In genomic region chr18:48135436-48135966, GRCh38 we compare ENCODE assay signal across 11 cellular contexts.
A peak's percentile ranks its signal among the peaks of the same experiment; 100 is the strongest.
DNase-seq lines count a peak whose midpoint lies in the region; ATAC-seq, FAIRE-seq and TF ChIP-seq lines count a peak whose summit lies in the region.
"Had no signal": no experiment of that assay in that cellular context is flagged by ENCODE, and none has a peak within 500 bp of the region (broad histone marks: within the 10 kb centered on the region; RNA-seq: fewer than 3 reads in every experiment).

No MANE protein-coding gene starts in this region.

- no peaks in the 10 kb centered on the region for H4K20me1 ChIP-seq in keratinocyte (ENCODE audit: control insufficient read depth, extremely low read depth, insufficient read depth, low read length)

- ATAC-seq in HG03108 (IDR thresholded peaks at IDR 0.05; ENCODE audit: unreplicated experiment) (no peak), GM18511 (IDR thresholded peaks at IDR 0.05; ENCODE audit: unreplicated experiment) (no peak)

- TF ChIP-seq CTCF in ascending aorta (IDR thresholded peaks at IDR 0.05) (no peak), keratinocyte (optimal IDR thresholded peaks at IDR 0.05 in 1 of 3, IDR thresholded peaks at IDR 0.05 in 1 of 3, conservative IDR thresholded peaks at IDR 0.05 in 1 of 3; ENCODE audit: extremely low read depth in 1 of 3, insufficient read depth in 2 of 3, low read length in 3 of 3) (no peak)

- H3K36me3 ChIP-seq in HUES48 (ENCODE audit: control insufficient read depth, insufficient read depth, low read length) = no peaks in the 10 kb centered on the region
- H3K36me3 ChIP-seq in ascending aorta = no peaks in the 10 kb centered on the region
- H3K36me3 ChIP-seq in keratinocyte (ENCODE audit: control insufficient read depth in 2 of 2, extremely low read depth in 1 of 2, insufficient read depth in 2 of 2, low read length in 2 of 2) = no peaks in the 10 kb centered on the region
- H3K36me3 ChIP-seq: SJSA1 had no signal

- intact Hi-C loops in ascending aorta (cut with DNase I) = no loop called here
- intact Hi-C loops in posterior vena cava (cut with DNase I) = loop anchor here (5.0 to 10.0 kb wide), 3 partner anchors 101 to 1602 kb away; no protein-coding TSS in a partner anchor

- FAIRE-seq in keratinocyte (lab: Jason Lieb, UNC) = no peak

- no peak overlapping the region for H2AFZ ChIP-seq in keratinocyte (ENCODE audit: control insufficient read depth, low read length)

- dilution Hi-C loops in keratinocyte (cut with MboI; ENCODE audit: extremely low pct_ligation_motif_present, low sequenced_read_pairs) = no loop called here

- H3K4me3 ChIP-seq in HUES48 (ENCODE audit: low read depth, low read length) = peak overlapping the region; percentile 65
- peak overlapping the region; percentile 62 to 78 for H3K4me3 ChIP-seq in ascending aorta
- H3K4me3 ChIP-seq in keratinocyte (ENCODE audit: control insufficient read depth in 2 of 3, extremely low read depth in 1 of 3, insufficient read depth in 2 of 3, low read depth in 1 of 3, low read length in 3 of 3) = peak overlapping the region in 1 of 3 experiments; percentile 69
- peak overlapping the region; percentile 43 to 65 (median 51) for H3K4me3 ChIP-seq in skin epidermis
- H3K4me3 ChIP-seq: SJSA1 had no signal

- H3K9ac ChIP-seq in HUES48 (ENCODE audit: low read depth, low read length) (no peak overlapping the region), keratinocyte (ENCODE audit: control insufficient read depth, extremely low read depth, insufficient read depth, low read length) (no peak overlapping the region)

- no peaks in the 10 kb centered on the region for H3K79me2 ChIP-seq in keratinocyte (ENCODE audit: control insufficient read depth, insufficient read depth, low read length)

- H3K4me1 ChIP-seq in HUES48 (ENCODE audit: control insufficient read depth, insufficient read depth, low read length) (peaks cover 19% of the 10 kb centered on the region), ascending aorta (peaks cover 4 to 9% of the 10 kb centered on the region in 2 donors), keratinocyte (ENCODE audit: control insufficient read depth, extremely low read depth, insufficient read depth, low read length) (peaks cover 17% of the 10 kb centered on the region)

- H3K9me1 ChIP-seq in keratinocyte (ENCODE audit: control insufficient read depth, extremely low read depth, insufficient read depth, low read length) = no peaks in the 10 kb centered on the region

- H3K9me3 ChIP-seq in HUES48 (ENCODE audit: control insufficient read depth, insufficient read depth, low read length) (no peaks in the 10 kb centered on the region), ascending aorta (no peaks in the 10 kb centered on the region), keratinocyte (ENCODE audit: control insufficient read depth, low read depth, low read length) (no peaks in the 10 kb centered on the region)
- H3K9me3 ChIP-seq: SJSA1 had no signal

- H3K27me3 ChIP-seq in HUES48 (ENCODE audit: control insufficient read depth, insufficient read depth, low read length) = peaks cover 57% of the 10 kb centered on the region
- no peaks in the 10 kb centered on the region for H3K27me3 ChIP-seq in ascending aorta
- H3K27me3 ChIP-seq in keratinocyte (ENCODE audit: control insufficient read depth, extremely low read depth, insufficient read depth, low read length) = peaks cover 30% of the 10 kb centered on the region

- H3K27ac ChIP-seq in HUES48 (ENCODE audit: low read depth, low read length) = no peak overlapping the region
- no peak overlapping the region for H3K27ac ChIP-seq in ascending aorta
- no peak overlapping the region for H3K27ac ChIP-seq in keratinocyte (ENCODE audit: control insufficient read depth, insufficient read depth, low read length)
- H3K27ac ChIP-seq in skin epidermis = peak overlapping the region; percentile 68 to 97 (median 91)
- H3K27ac ChIP-seq: SJSA1 had no signal

- peak overlapping the region; percentile 81 for H3K4me2 ChIP-seq in keratinocyte (ENCODE audit: control insufficient read depth, extremely low read depth, insufficient read depth, low read depth, low read length)

- DNase-seq in ascending aorta (ENCODE audit: low spot score in 2 of 2) (no peak), keratinocyte (ENCODE audit: low read depth, low spot score) (no peak), posterior vena cava (ENCODE audit: low spot score) (no peak), NCI-H1105 (lab: John Stamatoyannopoulos, UW) (no peak)
- DNase-seq: amniotic stem cell, NCI-H2171 had no signal

Comparison
In these comparisons a context has a peak if more than half of its experiments do, and no peak if none do; other contexts are left out.
1. H3K27ac ChIP-seq: peak in skin epidermis (21 of 21); none in HUES48 (single experiment), ascending aorta (0 of 2) and keratinocyte (single experiment).